In genomic region chr1:195105773-195106172, GRCh38 we compare ENCODE assay signal across 29 cellular contexts.
"Had no signal": no experiment of that assay in that cellular context is flagged by ENCODE, and none has a peak within 500 bp of the region (broad histone marks: within the 10 kb centered on the region; RNA-seq: fewer than 3 reads in every experiment).

No MANE protein-coding gene starts in this region.

- H3K36me3 ChIP-seq: ascending aorta, breast epithelium, cardiac muscle cell, colonic mucosa, esophagus squamous epithelium, gastrocnemius medialis, heart left ventricle had no signal

- H3K4me1 ChIP-seq: ascending aorta, breast epithelium, colonic mucosa, esophagus squamous epithelium, gastrocnemius medialis, heart left ventricle had no signal

- DNase-seq: activated CD4-positive, alpha-beta memory T cell treated with anti-CD3 and anti-CD28 coated beads, Interleukin-2, amount 10 ng/mL, durations not matched to agents 7 days and 5 days; activated CD4-positive, alpha-beta T cell treated with anti-CD3 and anti-CD28 coated beads for 36 hours; activated CD4-positive, alpha-beta T cell treated with anti-CD3 and anti-CD28 coated beads, Interleukin-2, amount 10 ng/mL, durations not matched to agents 24 days and 14 days; activated CD4-positive, CD25-positive, alpha-beta regulatory T cell; activated CD4-positive, CD25-positive, alpha-beta regulatory T cell treated with anti-CD3 and anti-CD28 coated beads, Interleukin-2, amount 50 U/mL, for 72 hours; activated CD8-positive, alpha-beta memory T cell treated with anti-CD3 and anti-CD28 coated beads, Interleukin-2, amount 50 U/mL, for 48 hours; activated gamma-delta T cell; activated naive CD4-positive, alpha-beta T cell; activated naive CD4-positive, alpha-beta T cell treated with anti-CD3 and anti-CD28 coated beads, Interleukin-2, amount 10 ng/mL, durations not matched to agents 7 days and 5 days; activated naive CD8-positive, alpha-beta T cell treated with anti-CD3 and anti-CD28 coated beads, Interleukin-2, amount 10 ng/mL, durations not matched to agents 7 days and 5 days; activated T-cell treated with anti-CD3 and anti-CD28 coated beads for 4 hours; activated T-cell treated with anti-CD3 and anti-CD28 coated beads, Interleukin-2, amount 50 U/mL, for 24 hours; activated T-cell treated with anti-CD3 and anti-CD28 coated beads, Interleukin-2, amount 50 U/mL, for 72 hours; central memory CD4-positive, alpha-beta T cell; cerebellar nuclear complex; colonic mucosa; effector CD8-positive, alpha-beta T cell; esophagus squamous epithelium; gastrocnemius medialis; glutamatergic neuron; heart left ventricle; T1000 had no signal

- H3K27ac ChIP-seq: ascending aorta, breast epithelium, cardiac muscle cell, colonic mucosa, epithelial cell of prostate, esophagus squamous epithelium, gastrocnemius medialis, heart left ventricle had no signal

- H3K9me3 ChIP-seq: ascending aorta, colonic mucosa, esophagus squamous epithelium, gastrocnemius medialis had no signal

- FAIRE-seq: endometrium, endothelial cell of umbilical vein had no signal

- H3K27me3 ChIP-seq: ascending aorta, breast epithelium, cardiac muscle cell, colonic mucosa, esophagus squamous epithelium, gastrocnemius medialis, heart left ventricle had no signal

- ATAC-seq: activated CD4-positive, alpha-beta T cell treated with anti-CD3 and anti-CD28 coated beads for 36 hours; activated naive CD4-positive, alpha-beta T cell treated with anti-CD3 and anti-CD28 coated beads, Interleukin-2, amount 50 U/mL, for 72 hours; activated T-cell treated with anti-CD3 and anti-CD28 coated beads, Interleukin-2, amount 50 U/mL, for 72 hours; gastrocnemius medialis; heart left ventricle had no signal

- H3K4me3 ChIP-seq: ascending aorta, breast epithelium, cardiac muscle cell, colonic mucosa, esophagus squamous epithelium, gastrocnemius medialis, heart left ventricle had no signal
